ENCODE assay signal across 8 cellular contexts in genomic region chr15:41585140-41586047, GRCh38. TPM values are rescaled to one million over a fixed set of nuclear protein-coding genes. Genes with fewer than 3 reads are reported as not detected.
A peak's percentile ranks its signal among the peaks of the same experiment; 100 is the strongest.
DNase-seq lines count a peak whose midpoint lies in the region; ATAC-seq and TF ChIP-seq lines count a peak whose summit lies in the region.

No MANE protein-coding gene starts in this region.

- H3K4me1 ChIP-seq in right lobe of liver: peaks cover 0 to 4% (median 0%) of the 10 kb centered on the region in 4 donors

- H3K27ac ChIP-seq in right lobe of liver: no peak overlapping the region

- peak overlapping the region; percentile 27 to 57 (median 45) for H3K4me3 ChIP-seq in right lobe of liver

- no peaks in the 10 kb centered on the region for H3K36me3 ChIP-seq in right lobe of liver

- WGBS in right lobe of liver (ENCODE audit: insufficient coverage, low coverage, low lambda C conversion rate, missing lambda C conversion rate): 12% methylated on average over 19 of the region's 78 CpGs

- no peak for TF ChIP-seq POLR2A in right lobe of liver (IDR thresholded peaks at IDR 0.05)

- ATAC-seq in right lobe of liver (peak; percentile 88 to 93 (median 90)), HG03280 (IDR thresholded peaks at IDR 0.05; ENCODE audit: unreplicated experiment) (no peak)

- peak; percentile 27 to 40 (median 34) for TF ChIP-seq CTCF in right lobe of liver (IDR thresholded peaks at IDR 0.05)

- H3K27me3 ChIP-seq in right lobe of liver: no peaks in the 10 kb centered on the region

- H3K9me3 ChIP-seq in right lobe of liver: no peaks in the 10 kb centered on the region

- intact Hi-C loops in right lobe of liver (cut with DNase I): no loop called here

- DNase-seq in NCI-H2171 treated with DMSO at 0.1 percent for 48 hours (lab: John Stamatoyannopoulos, UW) (peak; percentile 38), NCI-H2171 (lab: John Stamatoyannopoulos, UW) (no peak), dermis microvascular lymphatic vessel endothelial cell (ENCODE audit: low read depth in 2 of 2) (peak; percentile 6 to 47), right lobe of liver (peak in 2 of 3 donors; percentile 58 to 60), H4 (ENCODE audit: low spot score) (no peak)
- DNase-seq in activated CD4-positive, alpha-beta T cell treated with anti-CD3 and anti-CD28 coated beads for 1 hour: peak; percentile 19
- DNase-seq in stimulated activated CD4-positive, alpha-beta T cell treated with anti-CD3 and anti-CD28 coated beads, Interleukin-4, amount 100 ng/mL, for 48 hours (ENCODE audit: low read depth in 2 of 2): peak; percentile 33 to 41

RNA-seq across cellular contexts. Expression of gene TYRO3, which starts 26.4 kb away (rescaled TPM):
- total RNA-seq in dermis microvascular lymphatic vessel endothelial cell: 2.7 and 3.1 TPM in 2 replicates
- total RNA-seq in right lobe of liver: 1 to 10 TPM; 1.1 to 2.9 (median 1.8) TPM
- 8.4 and 18.8 TPM in 2 replicates for total RNA-seq in H4 (2014; rRNA removed; shearing (Covaris generic))

RNA-seq across cellular contexts. Expression of gene RPAP1, which starts 41.3 kb away (rescaled TPM):
- total RNA-seq in dermis microvascular lymphatic vessel endothelial cell: 8.0 and 12.1 TPM in 2 replicates
- 10 to 100 TPM; 13.9 to 20.8 (median 17.9) TPM for total RNA-seq in right lobe of liver
- total RNA-seq in H4 (2014; rRNA removed; shearing (Covaris generic)): 14.4 TPM in 2 replicates

Comparison
In these comparisons a context has a peak if more than half of its experiments do, and no peak if none do; other contexts are left out.
1. DNase-seq: peak in NCI-H2171 treated with DMSO at 0.1 percent for 48 hours (single experiment), activated CD4-positive, alpha-beta T cell treated with anti-CD3 and anti-CD28 coated beads for 1 hour (single experiment), dermis microvascular lymphatic vessel endothelial cell (2 of 2), right lobe of liver (2 of 3) and stimulated activated CD4-positive, alpha-beta T cell treated with anti-CD3 and anti-CD28 coated beads, Interleukin-4, amount 100 ng/mL, for 48 hours (2 of 2); none in NCI-H2171 (single experiment) and H4 (single experiment).